ENCODE assay signal across 1 cellular context in genomic region chr19:993361-993830, GRCh38.
A peak's percentile ranks its signal among the peaks of the same experiment; 100 is the strongest.
TF ChIP-seq lines count a peak whose summit lies in the region.

No MANE protein-coding gene starts in this region.

TF ChIP-seq in HepG2, 621 proteins besides CTCF, POLR2A, EP300 and RAD21 (continued from another document and continues in another):
- TF ChIP-seq POGK (CRISPR knock-in tag; conservative IDR thresholded peaks at IDR 0.05) (0 out of 2 replicates have a peak, but pooled peaks have one; percentile 45), CBX1 (IDR thresholded peaks at IDR 0.05; ENCODE audit: low read depth) (no peak), HNRNPL (IDR thresholded peaks at IDR 0.05; ENCODE audit: low read depth, low read length) (no peak), ZNF609 (CRISPR knock-in tag; IDR thresholded peaks at IDR 0.05; ENCODE audit: borderline replicate concordance) (peak; percentile 65; the same call in 1 of the 2 replicates), HDAC6 (IDR thresholded peaks at IDR 0.05; ENCODE audit: low read depth, low read length) (no peak), PREB (CRISPR knock-in tag; IDR thresholded peaks at IDR 0.05) (no peak), ZNF879 (CRISPR knock-in tag; IDR thresholded peaks at IDR 0.05) (no peak), ZNF792 (CRISPR knock-in tag; IDR thresholded peaks at IDR 0.05) (no peak; the same call in 1 of the 2 replicates), JDP2 (CRISPR knock-in tag; IDR thresholded peaks at IDR 0.05; ENCODE audit: borderline replicate concordance) (no peak), NFYC (CRISPR knock-in tag; IDR thresholded peaks at IDR 0.05) (no peak), CHCHD3 (CRISPR knock-in tag; IDR thresholded peaks at IDR 0.05) (no peak), ARNT2 (CRISPR knock-in tag; IDR thresholded peaks at IDR 0.05; ENCODE audit: low read depth) (no peak), KLF12 (CRISPR knock-in tag; IDR thresholded peaks at IDR 0.05; ENCODE audit: borderline replicate concordance) (no peak), ZNF816 (CRISPR knock-in tag; IDR thresholded peaks at IDR 0.05; ENCODE audit: borderline replicate concordance) (no peak), THAP8 (CRISPR knock-in tag; IDR thresholded peaks at IDR 0.05; ENCODE audit: borderline replicate concordance) (no peak), TBL1XR1 (IDR thresholded peaks at IDR 0.05; ENCODE audit: borderline replicate concordance, low read length, partially characterized antibody) (no peak), ZNF326 (CRISPR knock-in tag; IDR thresholded peaks at IDR 0.05; ENCODE audit: borderline replicate concordance) (no peak), ZNF564 (CRISPR knock-in tag; IDR thresholded peaks at IDR 0.05) (no peak)
- TF ChIP-seq, protein P1, sequence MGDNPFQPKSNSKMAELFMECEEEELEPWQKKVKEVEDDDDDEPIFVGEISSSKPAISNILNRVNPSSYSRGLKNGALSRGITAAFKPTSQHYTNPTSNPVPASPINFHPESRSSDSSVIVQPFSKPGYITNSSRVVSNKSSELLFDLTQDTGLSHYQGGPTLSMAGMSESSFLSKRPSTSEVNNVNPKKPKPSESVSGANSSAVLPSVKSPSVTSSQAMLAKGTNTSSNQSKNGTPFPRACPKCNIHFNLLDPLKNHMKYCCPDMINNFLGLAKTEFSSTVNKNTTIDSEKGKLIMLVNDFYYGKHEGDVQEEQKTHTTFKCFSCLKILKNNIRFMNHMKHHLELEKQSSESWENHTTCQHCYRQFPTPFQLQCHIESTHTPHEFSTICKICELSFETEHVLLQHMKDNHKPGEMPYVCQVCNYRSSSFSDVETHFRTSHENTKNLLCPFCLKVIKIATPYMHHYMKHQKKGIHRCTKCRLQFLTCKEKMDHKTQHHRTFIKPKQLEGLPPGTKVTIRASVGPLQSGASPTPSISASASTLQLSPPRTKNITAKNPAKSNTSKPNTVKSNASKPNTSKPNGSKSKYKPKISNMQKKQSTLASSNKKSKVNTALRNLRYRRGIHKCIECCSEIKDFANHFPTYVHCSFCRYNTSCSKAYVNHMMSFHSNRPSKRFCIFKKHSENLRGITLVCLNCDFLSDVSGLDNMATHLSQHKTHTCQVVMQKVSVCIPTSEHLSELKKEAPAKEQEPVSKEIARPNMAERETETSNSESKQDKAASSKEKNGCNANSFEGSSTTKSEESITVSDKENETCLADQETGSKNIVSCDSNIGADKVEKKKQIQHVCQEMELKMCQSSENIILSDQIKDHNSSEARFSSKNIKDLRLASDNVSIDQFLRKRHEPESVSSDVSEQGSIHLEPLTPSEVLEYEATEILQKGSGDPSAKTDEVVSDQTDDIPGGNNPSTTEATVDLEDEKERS (CRISPR knock-in tag; IDR thresholded peaks at IDR 0.05), result no peak
- TF ChIP-seq, protein P2, sequence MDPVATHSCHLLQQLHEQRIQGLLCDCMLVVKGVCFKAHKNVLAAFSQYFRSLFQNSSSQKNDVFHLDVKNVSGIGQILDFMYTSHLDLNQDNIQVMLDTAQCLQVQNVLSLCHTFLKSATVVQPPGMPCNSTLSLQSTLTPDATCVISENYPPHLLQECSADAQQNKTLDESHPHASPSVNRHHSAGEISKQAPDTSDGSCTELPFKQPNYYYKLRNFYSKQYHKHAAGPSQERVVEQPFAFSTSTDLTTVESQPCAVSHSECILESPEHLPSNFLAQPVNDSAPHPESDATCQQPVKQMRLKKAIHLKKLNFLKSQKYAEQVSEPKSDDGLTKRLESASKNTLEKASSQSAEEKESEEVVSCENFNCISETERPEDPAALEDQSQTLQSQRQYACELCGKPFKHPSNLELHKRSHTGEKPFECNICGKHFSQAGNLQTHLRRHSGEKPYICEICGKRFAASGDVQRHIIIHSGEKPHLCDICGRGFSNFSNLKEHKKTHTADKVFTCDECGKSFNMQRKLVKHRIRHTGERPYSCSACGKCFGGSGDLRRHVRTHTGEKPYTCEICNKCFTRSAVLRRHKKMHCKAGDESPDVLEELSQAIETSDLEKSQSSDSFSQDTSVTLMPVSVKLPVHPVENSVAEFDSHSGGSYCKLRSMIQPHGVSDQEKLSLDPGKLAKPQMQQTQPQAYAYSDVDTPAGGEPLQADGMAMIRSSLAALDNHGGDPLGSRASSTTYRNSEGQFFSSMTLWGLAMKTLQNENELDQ (CRISPR knock-in tag; IDR thresholded peaks at IDR 0.05; ENCODE audit: borderline replicate concordance), result no peak
- TF ChIP-seq, protein P3, sequence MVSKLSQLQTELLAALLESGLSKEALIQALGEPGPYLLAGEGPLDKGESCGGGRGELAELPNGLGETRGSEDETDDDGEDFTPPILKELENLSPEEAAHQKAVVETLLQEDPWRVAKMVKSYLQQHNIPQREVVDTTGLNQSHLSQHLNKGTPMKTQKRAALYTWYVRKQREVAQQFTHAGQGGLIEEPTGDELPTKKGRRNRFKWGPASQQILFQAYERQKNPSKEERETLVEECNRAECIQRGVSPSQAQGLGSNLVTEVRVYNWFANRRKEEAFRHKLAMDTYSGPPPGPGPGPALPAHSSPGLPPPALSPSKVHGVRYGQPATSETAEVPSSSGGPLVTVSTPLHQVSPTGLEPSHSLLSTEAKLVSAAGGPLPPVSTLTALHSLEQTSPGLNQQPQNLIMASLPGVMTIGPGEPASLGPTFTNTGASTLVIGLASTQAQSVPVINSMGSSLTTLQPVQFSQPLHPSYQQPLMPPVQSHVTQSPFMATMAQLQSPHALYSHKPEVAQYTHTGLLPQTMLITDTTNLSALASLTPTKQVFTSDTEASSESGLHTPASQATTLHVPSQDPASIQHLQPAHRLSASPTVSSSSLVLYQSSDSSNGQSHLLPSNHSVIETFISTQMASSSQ (IDR thresholded peaks at IDR 0.05; ENCODE audit: low read depth), result no peak
- TF ChIP-seq, protein P3 (CRISPR knock-in tag; IDR thresholded peaks at IDR 0.05; ENCODE audit: borderline replicate concordance), result peak; percentile 38; the same call in 1 of the 2 replicates
- TF ChIP-seq, protein P4, sequence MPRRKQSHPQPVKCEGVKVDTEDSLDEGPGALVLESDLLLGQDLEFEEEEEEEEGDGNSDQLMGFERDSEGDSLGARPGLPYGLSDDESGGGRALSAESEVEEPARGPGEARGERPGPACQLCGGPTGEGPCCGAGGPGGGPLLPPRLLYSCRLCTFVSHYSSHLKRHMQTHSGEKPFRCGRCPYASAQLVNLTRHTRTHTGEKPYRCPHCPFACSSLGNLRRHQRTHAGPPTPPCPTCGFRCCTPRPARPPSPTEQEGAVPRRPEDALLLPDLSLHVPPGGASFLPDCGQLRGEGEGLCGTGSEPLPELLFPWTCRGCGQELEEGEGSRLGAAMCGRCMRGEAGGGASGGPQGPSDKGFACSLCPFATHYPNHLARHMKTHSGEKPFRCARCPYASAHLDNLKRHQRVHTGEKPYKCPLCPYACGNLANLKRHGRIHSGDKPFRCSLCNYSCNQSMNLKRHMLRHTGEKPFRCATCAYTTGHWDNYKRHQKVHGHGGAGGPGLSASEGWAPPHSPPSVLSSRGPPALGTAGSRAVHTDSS (CRISPR knock-in tag; conservative IDR thresholded peaks at IDR 0.05), result no peak
- TF ChIP-seq, protein P5, sequence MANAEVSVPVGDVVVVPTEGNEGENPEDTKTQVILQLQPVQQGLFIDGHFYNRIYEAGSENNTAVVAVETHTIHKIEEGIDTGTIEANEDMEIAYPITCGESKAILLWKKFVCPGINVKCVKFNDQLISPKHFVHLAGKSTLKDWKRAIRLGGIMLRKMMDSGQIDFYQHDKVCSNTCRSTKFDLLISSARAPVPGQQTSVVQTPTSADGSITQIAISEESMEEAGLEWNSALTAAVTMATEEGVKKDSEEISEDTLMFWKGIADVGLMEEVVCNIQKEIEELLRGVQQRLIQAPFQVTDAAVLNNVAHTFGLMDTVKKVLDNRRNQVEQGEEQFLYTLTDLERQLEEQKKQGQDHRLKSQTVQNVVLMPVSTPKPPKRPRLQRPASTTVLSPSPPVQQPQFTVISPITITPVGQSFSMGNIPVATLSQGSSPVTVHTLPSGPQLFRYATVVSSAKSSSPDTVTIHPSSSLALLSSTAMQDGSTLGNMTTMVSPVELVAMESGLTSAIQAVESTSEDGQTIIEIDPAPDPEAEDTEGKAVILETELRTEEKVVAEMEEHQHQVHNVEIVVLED (CRISPR knock-in tag; IDR thresholded peaks at IDR 0.05; ENCODE audit: borderline replicate concordance), result 0 out of 2 replicates have a peak, but pooled peaks have one; percentile 36
- TF ChIP-seq, protein P6, sequence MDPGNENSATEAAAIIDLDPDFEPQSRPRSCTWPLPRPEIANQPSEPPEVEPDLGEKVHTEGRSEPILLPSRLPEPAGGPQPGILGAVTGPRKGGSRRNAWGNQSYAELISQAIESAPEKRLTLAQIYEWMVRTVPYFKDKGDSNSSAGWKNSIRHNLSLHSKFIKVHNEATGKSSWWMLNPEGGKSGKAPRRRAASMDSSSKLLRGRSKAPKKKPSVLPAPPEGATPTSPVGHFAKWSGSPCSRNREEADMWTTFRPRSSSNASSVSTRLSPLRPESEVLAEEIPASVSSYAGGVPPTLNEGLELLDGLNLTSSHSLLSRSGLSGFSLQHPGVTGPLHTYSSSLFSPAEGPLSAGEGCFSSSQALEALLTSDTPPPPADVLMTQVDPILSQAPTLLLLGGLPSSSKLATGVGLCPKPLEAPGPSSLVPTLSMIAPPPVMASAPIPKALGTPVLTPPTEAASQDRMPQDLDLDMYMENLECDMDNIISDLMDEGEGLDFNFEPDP (CRISPR knock-in tag; conservative IDR thresholded peaks at IDR 0.05), result no peak
